9 cellular contexts compared by ENCODE assay signal in genomic region chr1:109643385-109644230, GRCh38. TPM values are rescaled to one million over a fixed set of nuclear protein-coding genes. Genes with fewer than 3 reads are reported as not detected.
DNase-seq lines count a peak whose midpoint lies in the region; ATAC-seq, FAIRE-seq and TF ChIP-seq lines count a peak whose summit lies in the region.
"Had no signal": no experiment of that assay in that cellular context is flagged by ENCODE, and none has a peak within 500 bp of the region (broad histone marks: within the 10 kb centered on the region; RNA-seq: fewer than 3 reads in every experiment).

No MANE protein-coding gene starts in this region.

- TF ChIP-seq CTCF in GM12872 (IDR thresholded peaks at IDR 0.05; ENCODE audit: insufficient read depth, low read depth, low read length) (peak; percentile 90), astrocyte (IDR thresholded peaks at IDR 0.05; ENCODE audit: insufficient read depth, low read depth, low read length) (peak; percentile 62)

- peak; percentile 77 for ATAC-seq in HG02571 (IDR thresholded peaks at IDR 0.05; ENCODE audit: unreplicated experiment)

- H3K4me1 ChIP-seq in astrocyte (ENCODE audit: insufficient read depth, low read length): peaks cover 7% of the 10 kb centered on the region

- H3K27ac ChIP-seq in astrocyte (ENCODE audit: low read depth, low read length): no peak overlapping the region

- H3K27me3 ChIP-seq in astrocyte (ENCODE audit: insufficient read depth, low read length): no peaks in the 10 kb centered on the region

- no peaks in the 10 kb centered on the region for H3K36me3 ChIP-seq in astrocyte (ENCODE audit: insufficient read depth, low read length)

- no peak overlapping the region for H3K4me3 Mint-ChIP-seq in astrocyte (ENCODE audit: unreplicated experiment)
- no peak overlapping the region for H3K4me3 Mint-ChIP-seq in immature natural killer cell

- H3K27me3 Mint-ChIP-seq in astrocyte (ENCODE audit: low read depth, unreplicated experiment): peaks cover 17% of the 10 kb centered on the region
- peaks cover 4 to 5% (median 4%) of the 10 kb centered on the region in 3 donors for H3K27me3 Mint-ChIP-seq in immature natural killer cell (ENCODE audit: low read depth in 3 of 3)

- DNase-seq in MV-4-11 (lab: John Stamatoyannopoulos, UW) (peak; percentile 59), T1000 (lab: John Stamatoyannopoulos, UW) (peak; percentile 40), astrocyte (ENCODE audit: low read depth) (peak; percentile 32), immature natural killer cell (peak; percentile 73 to 78 (median 74)), NCI-H1105 (lab: John Stamatoyannopoulos, UW) (no peak)
- peak; percentile 79 to 87 for DNase-seq in stimulated activated CD4-positive, alpha-beta T cell treated with anti-CD3 and anti-CD28 coated beads, Interleukin-15, amount 100 ng/mL, for 48 hours (ENCODE audit: low read depth in 2 of 2)

- no peak overlapping the region for H3K9ac ChIP-seq in astrocyte (ENCODE audit: low read length)

- H3K36me3 Mint-ChIP-seq in astrocyte (ENCODE audit: low read depth, unreplicated experiment) (no peaks in the 10 kb centered on the region), immature natural killer cell (no peaks in the 10 kb centered on the region)

- H3K27ac Mint-ChIP-seq in astrocyte (ENCODE audit: unreplicated experiment) (no peak overlapping the region), immature natural killer cell (peak overlapping the region in 2 of 6 donors; percentile 7 to 40)

- no peaks in the 10 kb centered on the region for H3K4me1 Mint-ChIP-seq in astrocyte (ENCODE audit: low read depth, unreplicated experiment)
- H3K4me1 Mint-ChIP-seq in immature natural killer cell: peaks cover 0 to 4% of the 10 kb centered on the region in 2 donors

- no peaks in the 10 kb centered on the region for H3K9me3 ChIP-seq in astrocyte (ENCODE audit: insufficient read depth, low read depth, low read length)

- FAIRE-seq in astrocyte (lab: Jason Lieb, UNC): no peak
- FAIRE-seq: frontal cortex had no signal

- no peaks in the 10 kb centered on the region for H3K79me2 ChIP-seq in astrocyte (ENCODE audit: insufficient read depth, low read length)

- H2AFZ ChIP-seq in astrocyte (ENCODE audit: low read depth, low read length): peak overlapping the region; percentile 60

- no peak overlapping the region for H3K4me3 ChIP-seq in astrocyte (ENCODE audit: insufficient read depth, low read depth, low read length)

- H4K20me1 ChIP-seq in astrocyte (ENCODE audit: insufficient read depth, low read length): no peaks in the 10 kb centered on the region

- H3K9me3 Mint-ChIP-seq in astrocyte (ENCODE audit: unreplicated experiment): no peaks in the 10 kb centered on the region
- no peaks in the 10 kb centered on the region for H3K9me3 Mint-ChIP-seq in immature natural killer cell

- peak overlapping the region; percentile 30 for H3K4me2 ChIP-seq in astrocyte (ENCODE audit: low read length)

RNA-seq across cellular contexts. Expression of gene GSTM4, which starts 12.3 kb away (rescaled TPM):
- 4.4 and 4.6 TPM in 2 replicates for total RNA-seq in astrocyte
- 10 to 100 TPM; 10.9 to 33.4 (median 21.0) TPM for polyA plus RNA-seq in immature natural killer cell

RNA-seq across cellular contexts. Expression of gene AMPD2, which starts 24.0 kb away (rescaled TPM):
- 155 and 156 TPM in 2 replicates for total RNA-seq in astrocyte
- 10 to 100 TPM; 14.7 to 40.3 (median 28.3) TPM for polyA plus RNA-seq in immature natural killer cell

RNA-seq across cellular contexts. Expression of gene GNAT2, which starts 24.2 kb away (rescaled TPM):
- total RNA-seq in astrocyte: not detected in 2 replicates
- polyA plus RNA-seq in immature natural killer cell: not detected
- total RNA-seq: frontal cortex had no signal

RNA-seq across cellular contexts. Expression of gene GSTM2, which starts 24.2 kb away (rescaled TPM):
- total RNA-seq in astrocyte: 11.8 and 13.4 TPM in 2 replicates
- 10 to 100 TPM; 32.6 to 51.2 (median 42.5) TPM for polyA plus RNA-seq in immature natural killer cell

RNA-seq across cellular contexts. Expression of gene GSTM1, which starts 44.0 kb away (rescaled TPM):
- not detected in 2 replicates for total RNA-seq in astrocyte
- 10 to 100 TPM in 1 of 3 donors, not detected in 2; 35.4 TPM for polyA plus RNA-seq in immature natural killer cell
